ENCODE assay signal across 12 cellular contexts in genomic region chr1:221824025-221824424, GRCh38.
DNase-seq lines count a peak whose midpoint lies in the region; ATAC-seq and TF ChIP-seq lines count a peak whose summit lies in the region.
"Had no signal": no experiment of that assay in that cellular context is flagged by ENCODE, and none has a peak within 500 bp of the region (broad histone marks: within the 10 kb centered on the region; RNA-seq: fewer than 3 reads in every experiment).

No MANE protein-coding gene starts in this region.

- H3K27me3 Mint-ChIP-seq in activated CD4-positive, alpha-beta T cell treated with anti-CD3 and anti-CD28 coated beads, Interleukin-2, amount 10 ng/mL, durations not matched to agents 24 days and 14 days = no peaks in the 10 kb centered on the region
- H3K27me3 Mint-ChIP-seq in activated naive CD8-positive, alpha-beta T cell treated with anti-CD3 and anti-CD28 coated beads, Interleukin-2, amount 50 U/mL, for 24 hours = no peaks in the 10 kb centered on the region
- H3K27me3 Mint-ChIP-seq in natural killer cell treated with Interleukin-12 subunit alpha and Interleukin-12 subunit beta and Interleukin-15 and Interleukin-18, amount 100 ng/mL, for 72 hours = no peaks in the 10 kb centered on the region
- H3K27me3 Mint-ChIP-seq: naive thymus-derived CD4-positive, alpha-beta T cell had no signal

- H3K36me3 ChIP-seq in right atrium auricular region (no peaks in the 10 kb centered on the region), Peyer's patch (no peaks in the 10 kb centered on the region)

- intact Hi-C loops in activated CD4-positive, alpha-beta T cell treated with anti-CD3 and anti-CD28 coated beads, Interleukin-2, amount 10 ng/mL, durations not matched to agents 24 days and 14 days (cut with micrococcal nuclease) = loop anchor here (1.0 to 2.0 kb wide), 3 partner anchors 14 to 47 kb away; no protein-coding TSS in a partner anchor

- H3K27me3 ChIP-seq in right atrium auricular region (no peaks in the 10 kb centered on the region), Peyer's patch (no peaks in the 10 kb centered on the region)

- H3K4me1 ChIP-seq in right atrium auricular region (no peaks in the 10 kb centered on the region), Peyer's patch (no peaks in the 10 kb centered on the region)

- no peak for TF ChIP-seq POLR2A in Peyer's patch (IDR thresholded peaks at IDR 0.05)

- peak overlapping the region; percentile 40 for H3K27ac Mint-ChIP-seq in activated CD4-positive, alpha-beta T cell treated with anti-CD3 and anti-CD28 coated beads, Interleukin-2, amount 10 ng/mL, durations not matched to agents 24 days and 14 days
- no peak overlapping the region for H3K27ac Mint-ChIP-seq in activated naive CD8-positive, alpha-beta T cell treated with anti-CD3 and anti-CD28 coated beads, Interleukin-2, amount 50 U/mL, for 24 hours
- peak overlapping the region; percentile 91 to 93 for H3K27ac Mint-ChIP-seq in natural killer cell treated with Interleukin-12 subunit alpha and Interleukin-12 subunit beta and Interleukin-15 and Interleukin-18, amount 100 ng/mL, for 72 hours
- H3K27ac Mint-ChIP-seq: type B pancreatic cell had no signal

- H3K9me3 Mint-ChIP-seq in activated CD4-positive, alpha-beta T cell treated with anti-CD3 and anti-CD28 coated beads, Interleukin-2, amount 10 ng/mL, durations not matched to agents 24 days and 14 days = peaks cover 14% of the 10 kb centered on the region
- H3K9me3 Mint-ChIP-seq in activated naive CD8-positive, alpha-beta T cell treated with anti-CD3 and anti-CD28 coated beads, Interleukin-2, amount 50 U/mL, for 24 hours = peaks cover 3% of the 10 kb centered on the region
- peaks cover 3% of the 10 kb centered on the region for H3K9me3 Mint-ChIP-seq in natural killer cell treated with Interleukin-12 subunit alpha and Interleukin-12 subunit beta and Interleukin-15 and Interleukin-18, amount 100 ng/mL, for 72 hours
- H3K9me3 Mint-ChIP-seq: type B pancreatic cell had no signal

- no peak overlapping the region for H3K4me3 ChIP-seq in right atrium auricular region
- H3K4me3 ChIP-seq in Peyer's patch = no peak overlapping the region
- H3K4me3 ChIP-seq: SK-N-MC had no signal

- H3K9me3 ChIP-seq in right atrium auricular region = peaks cover 0 to under 1% of the 10 kb centered on the region in 2 donors
- no peaks in the 10 kb centered on the region for H3K9me3 ChIP-seq in Peyer's patch

- peaks cover 5% of the 10 kb centered on the region for H3K36me3 Mint-ChIP-seq in activated CD4-positive, alpha-beta T cell treated with anti-CD3 and anti-CD28 coated beads, Interleukin-2, amount 10 ng/mL, durations not matched to agents 24 days and 14 days (ENCODE audit: low read depth)
- H3K36me3 Mint-ChIP-seq in activated naive CD8-positive, alpha-beta T cell treated with anti-CD3 and anti-CD28 coated beads, Interleukin-2, amount 50 U/mL, for 24 hours (ENCODE audit: low read depth) = no peaks in the 10 kb centered on the region
- no peaks in the 10 kb centered on the region for H3K36me3 Mint-ChIP-seq in natural killer cell treated with Interleukin-12 subunit alpha and Interleukin-12 subunit beta and Interleukin-15 and Interleukin-18, amount 100 ng/mL, for 72 hours
- H3K36me3 Mint-ChIP-seq: type B pancreatic cell had no signal

- H3K4me3 Mint-ChIP-seq in activated CD4-positive, alpha-beta T cell treated with anti-CD3 and anti-CD28 coated beads, Interleukin-2, amount 10 ng/mL, durations not matched to agents 24 days and 14 days = no peak overlapping the region
- H3K4me3 Mint-ChIP-seq in activated naive CD8-positive, alpha-beta T cell treated with anti-CD3 and anti-CD28 coated beads, Interleukin-2, amount 50 U/mL, for 24 hours = no peak overlapping the region
- H3K4me3 Mint-ChIP-seq in natural killer cell treated with Interleukin-12 subunit alpha and Interleukin-12 subunit beta and Interleukin-15 and Interleukin-18, amount 100 ng/mL, for 72 hours = peak overlapping the region; percentile 83
- H3K4me3 Mint-ChIP-seq: naive thymus-derived CD4-positive, alpha-beta T cell; type B pancreatic cell had no signal

- peaks cover 52% of the 10 kb centered on the region for H3K4me1 Mint-ChIP-seq in activated CD4-positive, alpha-beta T cell treated with anti-CD3 and anti-CD28 coated beads, Interleukin-2, amount 10 ng/mL, durations not matched to agents 24 days and 14 days
- H3K4me1 Mint-ChIP-seq in activated naive CD8-positive, alpha-beta T cell treated with anti-CD3 and anti-CD28 coated beads, Interleukin-2, amount 50 U/mL, for 24 hours = peaks cover 61% of the 10 kb centered on the region
- peaks cover 72 to 75% of the 10 kb centered on the region in 2 donors for H3K4me1 Mint-ChIP-seq in natural killer cell treated with Interleukin-12 subunit alpha and Interleukin-12 subunit beta and Interleukin-15 and Interleukin-18, amount 100 ng/mL, for 72 hours (ENCODE audit: low read depth in 2 of 2)

- peak; percentile 49 for ATAC-seq in HG02840 (IDR thresholded peaks at IDR 0.05; ENCODE audit: low FRiP score, unreplicated experiment)
- ATAC-seq in activated naive CD8-positive, alpha-beta T cell treated with anti-CD3 and anti-CD28 coated beads, Interleukin-2, amount 50 U/mL, for 24 hours = peak; percentile 81
- peak; percentile 94 for ATAC-seq in natural killer cell treated with Interleukin-12 subunit alpha and Interleukin-12 subunit beta and Interleukin-15 and Interleukin-18, amount 100 ng/mL, for 72 hours
- no peak for ATAC-seq in GM19395 (IDR thresholded peaks at IDR 0.05; ENCODE audit: unreplicated experiment)
- ATAC-seq: naive thymus-derived CD4-positive, alpha-beta T cell had no signal

- no peak for TF ChIP-seq CTCF in right atrium auricular region (IDR thresholded peaks at IDR 0.05)
- no peak for TF ChIP-seq CTCF in Peyer's patch (IDR thresholded peaks at IDR 0.05)

- no peak overlapping the region for H3K27ac ChIP-seq in right atrium auricular region
- H3K27ac ChIP-seq in Peyer's patch = no peak overlapping the region
- H3K27ac ChIP-seq: SK-N-MC had no signal

- DNase-seq in activated CD4-positive, alpha-beta T cell treated with anti-CD3 and anti-CD28 coated beads, Interleukin-2, amount 10 ng/mL, durations not matched to agents 24 days and 14 days = peak; percentile 57
- no peak for DNase-seq in activated CD4-positive, alpha-beta T cell treated with anti-CD3 and anti-CD28 coated beads, Interleukin-2, amount 50 U/mL, for 1 hour
- DNase-seq in activated naive CD8-positive, alpha-beta T cell treated with anti-CD3 and anti-CD28 coated beads, Interleukin-2, amount 50 U/mL, for 24 hours = no peak
- peak; percentile 78 for DNase-seq in natural killer cell treated with Interleukin-12 subunit alpha and Interleukin-12 subunit beta and Interleukin-15 and Interleukin-18, amount 100 ng/mL, for 72 hours (ENCODE audit: low spot score)
- DNase-seq in right atrium auricular region (ENCODE audit: low spot score) (no peak), Peyer's patch (no peak)
- DNase-seq: naive thymus-derived CD4-positive, alpha-beta T cell; NCI-H1694 treated with DMSO at 0.1 percent for 48 hours had no signal

Comparison
In these comparisons a context has a peak if more than half of its experiments do, and no peak if none do; other contexts are left out.
1. DNase-seq: peak in activated CD4-positive, alpha-beta T cell treated with anti-CD3 and anti-CD28 coated beads, Interleukin-2, amount 10 ng/mL, durations not matched to agents 24 days and 14 days (single experiment) and natural killer cell treated with Interleukin-12 subunit alpha and Interleukin-12 subunit beta and Interleukin-15 and Interleukin-18, amount 100 ng/mL, for 72 hours (single experiment); none in activated CD4-positive, alpha-beta T cell treated with anti-CD3 and anti-CD28 coated beads, Interleukin-2, amount 50 U/mL, for 1 hour (single experiment), activated naive CD8-positive, alpha-beta T cell treated with anti-CD3 and anti-CD28 coated beads, Interleukin-2, amount 50 U/mL, for 24 hours (single experiment), right atrium auricular region (single experiment) and Peyer's patch (0 of 3).